29 cellular contexts compared by ENCODE assay signal in the genomic region with DNA sequence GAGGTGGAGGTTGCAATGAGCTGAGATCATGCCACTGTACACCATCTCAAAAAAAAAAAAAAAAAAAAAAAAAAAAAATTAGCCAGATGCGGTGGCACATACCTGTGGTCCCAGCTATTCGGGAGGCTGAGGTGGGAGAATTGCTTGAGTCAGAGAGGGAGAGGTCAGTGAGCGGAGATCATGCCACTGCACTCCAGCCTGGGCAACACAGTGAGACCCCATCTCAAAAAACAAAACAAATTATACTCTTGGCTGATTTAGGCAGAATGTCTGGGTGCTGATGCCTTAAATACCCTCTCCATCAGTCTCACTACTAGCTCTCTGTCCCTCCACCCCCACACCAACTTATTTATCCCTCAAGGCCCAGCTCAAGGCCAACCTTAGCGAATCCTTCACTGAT.
"Had no signal": no experiment of that assay in that cellular context is flagged by ENCODE, and none has a peak within 500 bp of the region (broad histone marks: within the 10 kb centered on the region; RNA-seq: fewer than 3 reads in every experiment).

No MANE protein-coding gene starts in this region.

- H3K27me3 ChIP-seq: breast epithelium, heart left ventricle, left lung, upper lobe of left lung, vagina had no signal

- H3K36me3 ChIP-seq: breast epithelium, vagina had no signal

- H3K27ac Mint-ChIP-seq: activated naive CD4-positive, alpha-beta T cell treated with anti-CD3 and anti-CD28 coated beads for 36 hours; activated naive CD8-positive, alpha-beta T cell treated with anti-CD3 and anti-CD28 coated beads for 36 hours; dendritic cell treated with granulocyte-macrophage colony-stimulating factor and Interleukin-4, amounts not matched to agents 40 ng/mL and 50 ng/mL, for 4 days; natural killer cell; stimulated activated effector memory CD8-positive, alpha-beta T cell treated with anti-CD3 and anti-CD28 coated beads, Interleukin-12 subunit alpha, Interleukin-12 subunit beta, amount 100 ng/mL, for 72 hours; stimulated activated naive CD8-positive, alpha-beta T cell treated with anti-CD3 and anti-CD28 coated beads, Interleukin-15, Interleukin-2, amounts not matched to agents 100 ng/mL and 50 ng/mL, for 24 hours had no signal

- H3K4me1 ChIP-seq: breast epithelium had no signal

- H3K4me3 Mint-ChIP-seq: activated naive CD4-positive, alpha-beta T cell treated with anti-CD3 and anti-CD28 coated beads for 36 hours; activated naive CD8-positive, alpha-beta T cell treated with anti-CD3 and anti-CD28 coated beads for 36 hours; dendritic cell treated with granulocyte-macrophage colony-stimulating factor and Interleukin-4, amounts not matched to agents 40 ng/mL and 50 ng/mL, for 4 days; natural killer cell; stimulated activated effector memory CD8-positive, alpha-beta T cell treated with anti-CD3 and anti-CD28 coated beads, Interleukin-12 subunit alpha, Interleukin-12 subunit beta, amount 100 ng/mL, for 72 hours; stimulated activated naive CD8-positive, alpha-beta T cell treated with anti-CD3 and anti-CD28 coated beads, Interleukin-15, Interleukin-2, amounts not matched to agents 100 ng/mL and 50 ng/mL, for 24 hours had no signal

- H3K9me3 ChIP-seq: breast epithelium, heart left ventricle, left lung, lower lobe of right lung, upper lobe of left lung, vagina had no signal

- DNase-seq: activated CD4-positive, alpha-beta T cell treated with anti-CD3 and anti-CD28 coated beads for 48 hours; activated CD4-positive, alpha-beta T cell treated with anti-CD3 and anti-CD28 coated beads, Interleukin-2, amount 50 U/mL, for 48 hours; activated CD8-positive, alpha-beta memory T cell treated with anti-CD3 and anti-CD28 coated beads for 24 hours; activated effector memory CD4-positive, alpha-beta T cell treated with anti-CD3 and anti-CD28 coated beads, Interleukin-2, amount 50 U/mL, for 16 hours; activated naive CD4-positive, alpha-beta T cell treated with anti-CD3 and anti-CD28 coated beads for 36 hours; activated naive CD8-positive, alpha-beta T cell treated with anti-CD3 and anti-CD28 coated beads for 36 hours; amygdala; central memory CD4-positive, alpha-beta T cell; foreskin fibroblast; heart left ventricle; hypothalamus; kidney glomerular epithelial cell; left lung; lower lobe of right lung; mesendoderm; natural killer cell; stimulated activated CD4-positive, alpha-beta T cell treated with anti-CD3 and anti-CD28 coated beads, Interleukin-4, amount 100 ng/mL, for 24 hours; substantia nigra; upper lobe of left lung had no signal

- H3K36me3 Mint-ChIP-seq: natural killer cell had no signal

- H3K9me3 Mint-ChIP-seq: activated naive CD4-positive, alpha-beta T cell treated with anti-CD3 and anti-CD28 coated beads for 36 hours; activated naive CD8-positive, alpha-beta T cell treated with anti-CD3 and anti-CD28 coated beads for 36 hours; dendritic cell treated with granulocyte-macrophage colony-stimulating factor and Interleukin-4, amounts not matched to agents 40 ng/mL and 50 ng/mL, for 4 days; natural killer cell; stimulated activated effector memory CD8-positive, alpha-beta T cell treated with anti-CD3 and anti-CD28 coated beads, Interleukin-12 subunit alpha, Interleukin-12 subunit beta, amount 100 ng/mL, for 72 hours; stimulated activated naive CD8-positive, alpha-beta T cell treated with anti-CD3 and anti-CD28 coated beads, Interleukin-15, Interleukin-2, amounts not matched to agents 100 ng/mL and 50 ng/mL, for 24 hours had no signal

- H3K27ac ChIP-seq: breast epithelium, epithelial cell of prostate, left lung, lower lobe of right lung, upper lobe of left lung, vagina, VCaP had no signal

- ATAC-seq: activated CD4-positive, CD25-positive, alpha-beta regulatory T cell treated with anti-CD3 and anti-CD28 coated beads, Interleukin-2, amount 50 U/mL, for 24 hours; heart left ventricle; left lung; lower lobe of right lung; natural killer cell; sciatic nerve; stimulated activated effector memory CD8-positive, alpha-beta T cell treated with anti-CD3 and anti-CD28 coated beads, Interleukin-12 subunit alpha, Interleukin-12 subunit beta, amount 100 ng/mL, for 72 hours had no signal

- H3K27me3 Mint-ChIP-seq: activated naive CD8-positive, alpha-beta T cell treated with anti-CD3 and anti-CD28 coated beads for 36 hours; dendritic cell treated with granulocyte-macrophage colony-stimulating factor and Interleukin-4, amounts not matched to agents 40 ng/mL and 50 ng/mL, for 4 days; stimulated activated naive CD8-positive, alpha-beta T cell treated with anti-CD3 and anti-CD28 coated beads, Interleukin-15, Interleukin-2, amounts not matched to agents 100 ng/mL and 50 ng/mL, for 24 hours had no signal

- H3K4me3 ChIP-seq: breast epithelium, heart left ventricle, left lung, lower lobe of right lung, skin epidermis, upper lobe of left lung, vagina had no signal
